Comparison of ENCODE assay signal across 8 cellular contexts in the genomic region with DNA sequence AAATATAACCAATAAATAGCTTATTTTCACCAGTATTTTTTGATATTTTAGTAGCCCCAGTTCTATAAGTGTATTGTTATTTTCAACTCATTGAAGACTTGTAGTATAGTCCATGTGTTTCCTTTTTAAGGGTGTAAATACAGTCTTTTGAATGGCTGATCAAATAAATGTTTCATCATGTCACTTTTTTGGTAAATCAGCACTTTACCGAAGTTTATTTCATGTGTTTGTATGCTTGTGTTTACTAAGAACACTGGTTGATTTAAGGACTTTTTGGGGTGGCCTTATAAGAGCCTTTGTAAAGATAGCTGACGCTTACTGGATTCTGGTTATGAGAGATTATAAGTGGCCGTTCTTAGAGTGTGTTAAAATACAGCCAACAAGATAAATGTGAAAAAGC. TPM values are rescaled to one million over a fixed set of nuclear protein-coding genes. Genes with fewer than 3 reads are reported as not detected.
DNase-seq lines count a peak whose midpoint lies in the region; ATAC-seq and TF ChIP-seq lines count a peak whose summit lies in the region.

No MANE protein-coding gene starts in this region.

- H3K4me1 Mint-ChIP-seq in CD4-positive, CD25-positive, alpha-beta regulatory T cell = peaks cover 29 to 69% (median 45%) of the 10 kb centered on the region in 4 donors
- peaks cover 40% of the 10 kb centered on the region for H3K4me1 Mint-ChIP-seq in chondrocyte (ENCODE audit: low read depth)
- H3K4me1 Mint-ChIP-seq in natural killer cell treated with Interleukin-12 subunit alpha and Interleukin-12 subunit beta and Interleukin-15 and Interleukin-18, amount 100 ng/mL, for 72 hours (ENCODE audit: low read depth in 2 of 2) = peaks cover 24 to 38% of the 10 kb centered on the region in 2 donors

- no peaks in the 10 kb centered on the region for H3K9me3 ChIP-seq in CD4-positive, CD25-positive, alpha-beta regulatory T cell (ENCODE audit: control insufficient read depth in 2 of 2, low read length in 2 of 2)
- no peaks in the 10 kb centered on the region for H3K9me3 ChIP-seq in MG63

- H3K27ac ChIP-seq in CD4-positive, CD25-positive, alpha-beta regulatory T cell (ENCODE audit: insufficient read depth, low read length, poor library complexity, severe bottlenecking) = peak overlapping the region; percentile 91

- ATAC-seq in CD4-positive, CD25-positive, alpha-beta regulatory T cell (ENCODE audit: low read depth in 2 of 2) = no peak
- ATAC-seq in natural killer cell treated with Interleukin-12 subunit alpha and Interleukin-12 subunit beta and Interleukin-15 and Interleukin-18, amount 100 ng/mL, for 72 hours = no peak
- no peak for ATAC-seq in GM18520 (IDR thresholded peaks at IDR 0.05; ENCODE audit: unreplicated experiment)

- H3K4me1 ChIP-seq in CD4-positive, CD25-positive, alpha-beta regulatory T cell (ENCODE audit: control insufficient read depth, insufficient read depth, low read length, poor library complexity, severe bottlenecking) = peaks cover 40% of the 10 kb centered on the region

- H3K4me3 Mint-ChIP-seq in CD4-positive, CD25-positive, alpha-beta regulatory T cell = peak overlapping the region; percentile 96 to 100 (median 98)
- peak overlapping the region; percentile 100 for H3K4me3 Mint-ChIP-seq in chondrocyte (ENCODE audit: unreplicated experiment)
- H3K4me3 Mint-ChIP-seq in natural killer cell treated with Interleukin-12 subunit alpha and Interleukin-12 subunit beta and Interleukin-15 and Interleukin-18, amount 100 ng/mL, for 72 hours = peak overlapping the region; percentile 95

- H3K27me3 Mint-ChIP-seq in CD4-positive, CD25-positive, alpha-beta regulatory T cell = peaks cover 5% of the 10 kb centered on the region
- no peaks in the 10 kb centered on the region for H3K27me3 Mint-ChIP-seq in chondrocyte (ENCODE audit: low read depth)
- no peaks in the 10 kb centered on the region for H3K27me3 Mint-ChIP-seq in natural killer cell treated with Interleukin-12 subunit alpha and Interleukin-12 subunit beta and Interleukin-15 and Interleukin-18, amount 100 ng/mL, for 72 hours

- no peak for TF ChIP-seq CTCF in chondrocyte (IDR thresholded peaks at IDR 0.05)

- peak overlapping the region; percentile 29 to 98 (median 56) for H3K27ac Mint-ChIP-seq in CD4-positive, CD25-positive, alpha-beta regulatory T cell
- H3K27ac Mint-ChIP-seq in chondrocyte (ENCODE audit: unreplicated experiment) = peak overlapping the region; percentile 72
- H3K27ac Mint-ChIP-seq in natural killer cell treated with Interleukin-12 subunit alpha and Interleukin-12 subunit beta and Interleukin-15 and Interleukin-18, amount 100 ng/mL, for 72 hours = peak overlapping the region; percentile 91 to 97

- H3K27me3 ChIP-seq in CD4-positive, CD25-positive, alpha-beta regulatory T cell (ENCODE audit: control insufficient read depth, insufficient read depth, low read length) = no peaks in the 10 kb centered on the region
- H3K27me3 ChIP-seq in MG63 = no peaks in the 10 kb centered on the region

- peak overlapping the region; percentile 97 for H3K4me3 ChIP-seq in CD4-positive, CD25-positive, alpha-beta regulatory T cell (ENCODE audit: low read depth, low read length)
- peak overlapping the region; percentile 90 for H3K4me3 ChIP-seq in MG63

- no peaks in the 10 kb centered on the region for H3K9me3 Mint-ChIP-seq in CD4-positive, CD25-positive, alpha-beta regulatory T cell
- H3K9me3 Mint-ChIP-seq in chondrocyte (ENCODE audit: low read depth) = no peaks in the 10 kb centered on the region
- H3K9me3 Mint-ChIP-seq in natural killer cell treated with Interleukin-12 subunit alpha and Interleukin-12 subunit beta and Interleukin-15 and Interleukin-18, amount 100 ng/mL, for 72 hours = no peaks in the 10 kb centered on the region

- no peak for DNase-seq in CD4-positive, CD25-positive, alpha-beta regulatory T cell
- DNase-seq in MG63 (no peak), chondrocyte (ENCODE audit: low spot score) (no peak), NAMALWA (ENCODE audit: low spot score) (no peak), SW480 (ENCODE audit: low spot score) (no peak)
- DNase-seq in natural killer cell treated with Interleukin-12 subunit alpha and Interleukin-12 subunit beta and Interleukin-15 and Interleukin-18, amount 100 ng/mL, for 72 hours (ENCODE audit: low spot score) = no peak
- no peak for DNase-seq in activated CD4-positive, alpha-beta T cell treated with anti-CD3 and anti-CD28 coated beads, Interleukin-2, amount 50 U/mL, for 48 hours

- H3K36me3 Mint-ChIP-seq in CD4-positive, CD25-positive, alpha-beta regulatory T cell = peaks cover 3% of the 10 kb centered on the region
- H3K36me3 Mint-ChIP-seq in chondrocyte (ENCODE audit: low read depth) = no peaks in the 10 kb centered on the region
- no peaks in the 10 kb centered on the region for H3K36me3 Mint-ChIP-seq in natural killer cell treated with Interleukin-12 subunit alpha and Interleukin-12 subunit beta and Interleukin-15 and Interleukin-18, amount 100 ng/mL, for 72 hours

- H3K36me3 ChIP-seq in CD4-positive, CD25-positive, alpha-beta regulatory T cell (ENCODE audit: control insufficient read depth, insufficient read depth, low read length) = peaks cover 11% of the 10 kb centered on the region
- peaks cover 2% of the 10 kb centered on the region; the same call in 1 of the 2 replicates for H3K36me3 ChIP-seq in MG63

RNA-seq across cellular contexts. Expression of a gene that starts 2.6 kb away (rescaled TPM):
- total RNA-seq in CD4-positive, CD25-positive, alpha-beta regulatory T cell = 56.0 TPM
- polyA plus RNA-seq in CD4-positive, CD25-positive, alpha-beta regulatory T cell = 10 to 100 TPM; 67.6 to 96.6 (median 74.1) TPM
- total RNA-seq in MG63 (2014; rRNA removed; shearing (Covaris generic); ENCODE audit: low replicate concordance) = 7.9 and 11.7 TPM in 2 replicates
- 73.7 to 87.5 TPM (median 84.4 TPM) in 3 replicates for total RNA-seq in chondrocyte
- 10 to 100 TPM; 62.8 to 89.7 TPM for total RNA-seq in natural killer cell treated with Interleukin-12 subunit alpha and Interleukin-12 subunit beta and Interleukin-15 and Interleukin-18, amount 100 ng/mL, for 72 hours
